In the genomic region with DNA sequence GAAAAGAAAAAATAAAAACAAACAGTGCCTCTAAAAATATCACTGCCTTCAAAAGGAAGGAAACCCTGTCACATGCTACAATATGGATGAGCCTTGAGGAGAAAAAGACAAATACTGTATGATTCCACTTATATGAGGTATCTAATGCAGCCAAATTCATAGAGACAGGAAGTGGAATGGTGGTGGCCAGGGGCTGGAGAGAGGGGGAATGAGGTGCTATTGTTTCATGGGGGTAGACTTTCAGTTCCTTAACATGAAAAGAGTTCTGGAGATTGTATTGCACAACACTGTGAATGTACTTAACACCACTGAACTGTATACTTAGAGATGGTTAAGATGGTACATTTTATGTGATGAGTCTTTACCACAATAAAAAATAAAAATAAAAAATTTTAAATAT, we compare ENCODE assay signal across 19 cellular contexts. TPM values are rescaled to one million over a fixed set of nuclear protein-coding genes. Genes with fewer than 3 reads are reported as not detected.
A peak's percentile ranks its signal among the peaks of the same experiment; 100 is the strongest.
DNase-seq lines count a peak whose midpoint lies in the region; ATAC-seq and TF ChIP-seq lines count a peak whose summit lies in the region.
"Had no signal": no experiment of that assay in that cellular context is flagged by ENCODE, and none has a peak within 500 bp of the region (broad histone marks: within the 10 kb centered on the region; RNA-seq: fewer than 3 reads in every experiment).

No MANE protein-coding gene starts in this region.

- DNase-seq in CD14-positive monocyte (ENCODE audit: low spot score), result no peak
- peak; percentile 94 for DNase-seq in NOMO-1 treated with DMSO at 0.1 percent for 48 hours (lab: John Stamatoyannopoulos, UW; ENCODE audit: unreplicated experiment)
- no peak for DNase-seq in chondrocyte (ENCODE audit: low spot score)
- no peak for DNase-seq in stimulated activated CD4-positive, alpha-beta T cell treated with anti-CD3 and anti-CD28 coated beads, Interleukin-4, amount 100 ng/mL, for 4 hours
- no peak for DNase-seq in NCI-H1417 treated with DMSO at 0.1 percent for 48 hours (lab: John Stamatoyannopoulos, UW)
- DNase-seq: activated CD4-positive, CD25-positive, alpha-beta regulatory T cell; caudate nucleus; CD4-positive, alpha-beta T cell; DND-41; effector CD4-positive, alpha-beta T cell; heart left ventricle; islet precursor cell; NCI-H1105; NCI-H2171 treated with DMSO at 0.1 percent for 48 hours; right cardiac atrium had no signal

- peak overlapping the region; percentile 22 to 89 (median 82) for H3K27ac Mint-ChIP-seq in CD14-positive monocyte
- H3K27ac Mint-ChIP-seq in chondrocyte (ENCODE audit: unreplicated experiment), result peak overlapping the region; percentile 80
- H3K27ac Mint-ChIP-seq: CD4-positive, alpha-beta T cell; T-helper 1 cell treated with Interleukin-12 subunit alpha and Interleukin-12 subunit beta and Interleukin-4 antibody, amounts not matched to agents 30 μg/mL and 1 μg/mL, for 36 hours had no signal

- H3K4me1 Mint-ChIP-seq in CD14-positive monocyte, result peaks cover 69% of the 10 kb centered on the region
- H3K4me1 Mint-ChIP-seq in chondrocyte (ENCODE audit: low read depth), result peaks cover 18% of the 10 kb centered on the region

- no peaks in the 10 kb centered on the region for H3K27me3 Mint-ChIP-seq in CD14-positive monocyte (ENCODE audit: low read depth in 3 of 3)
- H3K27me3 Mint-ChIP-seq in chondrocyte (ENCODE audit: low read depth), result no peaks in the 10 kb centered on the region
- H3K27me3 Mint-ChIP-seq: CD4-positive, alpha-beta T cell had no signal

- peaks cover 0 to 2% of the 10 kb centered on the region in 2 donors for H3K36me3 Mint-ChIP-seq in CD14-positive monocyte
- H3K36me3 Mint-ChIP-seq in chondrocyte (ENCODE audit: low read depth), result no peaks in the 10 kb centered on the region

- no peak for ATAC-seq in HG02610 (IDR thresholded peaks at IDR 0.05; ENCODE audit: unreplicated experiment)
- ATAC-seq: A549, heart left ventricle, right cardiac atrium had no signal

- TF ChIP-seq CTCF in CD14-positive monocyte (IDR thresholded peaks at IDR 0.05), result no peak
- no peak for TF ChIP-seq CTCF in chondrocyte (IDR thresholded peaks at IDR 0.05)

- H3K9me3 Mint-ChIP-seq in CD14-positive monocyte, result peaks cover 0 to 7% (median 3%) of the 10 kb centered on the region in 7 donors
- H3K9me3 Mint-ChIP-seq in chondrocyte (ENCODE audit: low read depth), result no peaks in the 10 kb centered on the region
- H3K9me3 Mint-ChIP-seq: CD4-positive, alpha-beta T cell; T-helper 1 cell treated with Interleukin-12 subunit alpha and Interleukin-12 subunit beta and Interleukin-4 antibody, amounts not matched to agents 30 μg/mL and 1 μg/mL, for 36 hours had no signal

- H3K4me3 Mint-ChIP-seq in CD14-positive monocyte, result peak overlapping the region in 1 of 2 donors; percentile 26
- no peak overlapping the region for H3K4me3 Mint-ChIP-seq in chondrocyte (ENCODE audit: unreplicated experiment)
- H3K4me3 Mint-ChIP-seq: CD4-positive, alpha-beta T cell; T-helper 1 cell treated with Interleukin-12 subunit alpha and Interleukin-12 subunit beta and Interleukin-4 antibody, amounts not matched to agents 30 μg/mL and 1 μg/mL, for 36 hours had no signal

- intact Hi-C loops in CD14-positive monocyte (cut with micrococcal nuclease), result loop anchor here (10.0 kb wide), 2 partner anchors 226 to 236 kb away; no protein-coding TSS in a partner anchor

RNA-seq across cellular contexts. Expression of a gene that starts 17.2 kb away (rescaled TPM):
- 1,000 to 10,000 TPM; 4,414 to 5,004 TPM for polyA plus RNA-seq in CD14-positive monocyte
- total RNA-seq in chondrocyte, result 1.4 to 12.1 TPM (median 10.9 TPM) in 3 replicates

RNA-seq across cellular contexts. Expression of a gene that starts 22.2 kb away (rescaled TPM):
- 1 to 10 TPM in 1 of 2 donors, not detected in 1; 1.4 TPM for polyA plus RNA-seq in CD14-positive monocyte
- total RNA-seq in chondrocyte, result 0.47 to 0.94 TPM in 2 of 3 replicates, not detected in the other
- total RNA-seq: heart left ventricle, right cardiac atrium had no signal
- polyA plus RNA-seq: heart left ventricle, right cardiac atrium had no signal

RNA-seq across cellular contexts. Expression of a gene that starts 27.0 kb away (rescaled TPM):
- 1,000 to 10,000 TPM; 6,092 to 7,344 TPM for polyA plus RNA-seq in CD14-positive monocyte
- total RNA-seq in chondrocyte, result 331 to 404 TPM (median 388 TPM) in 3 replicates

RNA-seq across cellular contexts. Expression of a gene that starts 30.5 kb away (rescaled TPM):
- polyA plus RNA-seq in CD14-positive monocyte, result under 1 TPM in 1 of 2 donors, not detected in 1; 0.54 TPM
- total RNA-seq in chondrocyte, result 6.5 to 10.8 TPM (median 8.7 TPM) in 3 replicates
- total RNA-seq: activated CD8-positive, alpha-beta memory T cell treated with anti-CD3 and anti-CD28 coated beads for 36 hours; CD4-positive, alpha-beta T cell had no signal

RNA-seq across cellular contexts. Expression of a gene that starts 47.1 kb away (rescaled TPM):
- not detected for polyA plus RNA-seq in CD14-positive monocyte
- total RNA-seq in chondrocyte, result 15.4 to 22.2 TPM (median 18.9 TPM) in 3 replicates
- total RNA-seq: CD4-positive, alpha-beta T cell had no signal
